In genomic region chrX:154546354-154547244, GRCh38 we compare ENCODE assay signal across 1 cellular context.
A peak's percentile ranks its signal among the peaks of the same experiment; 100 is the strongest.
TF ChIP-seq lines count a peak whose summit lies in the region.

Gene G6PD (minus strand): TSS chrX:154546846. CDS start chrX:154546155, 691 bp downstream.

TF ChIP-seq in K562, 482 proteins besides CTCF, POLR2A, EP300 and RAD21 (continued from another document and continues in another):
- TF ChIP-seq ARID4B (CRISPR knock-in tag; IDR thresholded peaks at IDR 0.05) (peak; percentile 6; the same call in 1 of the 2 replicates), HNRNPL (IDR thresholded peaks at IDR 0.05; ENCODE audit: low read depth, low read length) (0 out of 2 replicates have a peak, but pooled peaks have one; percentile 21), MAFG (tag; conservative IDR thresholded peaks at IDR 0.05) (no peak), ZNF586 (CRISPR knock-in tag; conservative IDR thresholded peaks at IDR 0.05) (no peak), SIN3A (IDR thresholded peaks at IDR 0.05; ENCODE audit: borderline replicate concordance in 2 of 2, control insufficient read depth in 1 of 2, low read depth in 2 of 2, low read length in 2 of 2) (0 out of 4 replicates have a peak, but pooled peaks of 1 of the 2 experiments have one; percentile 19), RNF2 (IDR thresholded peaks at IDR 0.05) (no peak), CBFA2T3 (IDR thresholded peaks at IDR 0.05) (no peak), MCM2 (IDR thresholded peaks at IDR 0.05; ENCODE audit: low read depth) (no peak), PYGO2 (tag; IDR thresholded peaks at IDR 0.05) (no peak), KDM2B (CRISPR knock-in tag; IDR thresholded peaks at IDR 0.05) (no peak), TAF1 (IDR thresholded peaks at IDR 0.05; ENCODE audit: control insufficient read depth, extremely low read depth, insufficient read depth, low read length, severe bottlenecking) (peak; percentile 57), ZBTB49 (CRISPR knock-in tag; IDR thresholded peaks at IDR 0.05; ENCODE audit: borderline replicate concordance) (no peak), ZZZ3 (IDR thresholded peaks at IDR 0.05) (no peak), HIVEP1 (CRISPR knock-in tag; IDR thresholded peaks at IDR 0.05) (no peak), ATF1 (CRISPR knock-in tag; IDR thresholded peaks at IDR 0.05) (no peak), ATF1 (tag; IDR thresholded peaks at IDR 0.05) (no peak), DEAF1 (CRISPR knock-in tag; IDR thresholded peaks at IDR 0.05) (no peak), NELFE (IDR thresholded peaks at IDR 0.05; ENCODE audit: insufficient read depth, insufficient read length) (no peak), SRSF7 (optimal IDR thresholded peaks at IDR 0.05; ENCODE audit: low read depth, low read length) (no peak), POLR3A (IDR thresholded peaks at IDR 0.05; ENCODE audit: borderline replicate concordance, extremely low read depth, insufficient read depth, insufficient read length) (no peak), ASH1L (IDR thresholded peaks at IDR 0.05; ENCODE audit: borderline replicate concordance, low read depth, partially characterized antibody) (no peak), VEZF1 (CRISPR knock-in tag; IDR thresholded peaks at IDR 0.05) (peak; percentile 79), ZNF41 (CRISPR knock-in tag; conservative IDR thresholded peaks at IDR 0.05) (no peak), ADNP (tag; IDR thresholded peaks at IDR 0.05) (no peak), ELF4 (CRISPR knock-in tag; IDR thresholded peaks at IDR 0.05) (no peak), NBN (IDR thresholded peaks at IDR 0.05; ENCODE audit: low read depth) (no peak), ARID3A (IDR thresholded peaks at IDR 0.05; ENCODE audit: borderline replicate concordance, low read depth, low read length) (no peak), EWSR1 (IDR thresholded peaks at IDR 0.05; ENCODE audit: borderline replicate concordance, low read depth, partially characterized antibody) (no peak), FOXJ3 (CRISPR knock-in tag; IDR thresholded peaks at IDR 0.05) (no peak), RFX1 (IDR thresholded peaks at IDR 0.05) (no peak), NCOA1 (IDR thresholded peaks at IDR 0.05; ENCODE audit: low read depth) (no peak), ZNF75A (CRISPR knock-in tag; IDR thresholded peaks at IDR 0.05) (no peak), ZNF311 (CRISPR knock-in tag; IDR thresholded peaks at IDR 0.05) (no peak), ZBTB33 (CRISPR knock-in tag; IDR thresholded peaks at IDR 0.05) (no peak), NCOR1 (IDR thresholded peaks at IDR 0.05) (no peak), RB1 (IDR thresholded peaks at IDR 0.05; ENCODE audit: low read depth) (peak; percentile 27; the same call in 1 of the 2 replicates), CHCHD3 (CRISPR knock-in tag; IDR thresholded peaks at IDR 0.05) (no peak), ARID2 (IDR thresholded peaks at IDR 0.05) (no peak), MLX (CRISPR knock-in tag; conservative IDR thresholded peaks at IDR 0.05) (no peak), HNRNPLL (IDR thresholded peaks at IDR 0.05; ENCODE audit: low read depth, low read length, poor library complexity, severe bottlenecking) (peak; percentile 41), MYNN (IDR thresholded peaks at IDR 0.05) (no peak), MYNN (CRISPR knock-in tag; IDR thresholded peaks at IDR 0.05) (no peak), E2F8 (IDR thresholded peaks at IDR 0.05; ENCODE audit: low read depth, partially characterized antibody) (no peak), LARP7 (IDR thresholded peaks at IDR 0.05) (no peak), DACH1 (IDR thresholded peaks at IDR 0.05; ENCODE audit: partially characterized antibody) (no peak), NR2F6 (CRISPR knock-in tag; IDR thresholded peaks at IDR 0.05) (no peak), ID3 (CRISPR knock-in tag; IDR thresholded peaks at IDR 0.05) (no peak), ID3 (tag; IDR thresholded peaks at IDR 0.05) (no peak), SPI1 (IDR thresholded peaks at IDR 0.05; ENCODE audit: borderline replicate concordance, low read depth, low read length) (peak; percentile 14; the same call in 1 of the 2 replicates)
